In the genomic region with DNA sequence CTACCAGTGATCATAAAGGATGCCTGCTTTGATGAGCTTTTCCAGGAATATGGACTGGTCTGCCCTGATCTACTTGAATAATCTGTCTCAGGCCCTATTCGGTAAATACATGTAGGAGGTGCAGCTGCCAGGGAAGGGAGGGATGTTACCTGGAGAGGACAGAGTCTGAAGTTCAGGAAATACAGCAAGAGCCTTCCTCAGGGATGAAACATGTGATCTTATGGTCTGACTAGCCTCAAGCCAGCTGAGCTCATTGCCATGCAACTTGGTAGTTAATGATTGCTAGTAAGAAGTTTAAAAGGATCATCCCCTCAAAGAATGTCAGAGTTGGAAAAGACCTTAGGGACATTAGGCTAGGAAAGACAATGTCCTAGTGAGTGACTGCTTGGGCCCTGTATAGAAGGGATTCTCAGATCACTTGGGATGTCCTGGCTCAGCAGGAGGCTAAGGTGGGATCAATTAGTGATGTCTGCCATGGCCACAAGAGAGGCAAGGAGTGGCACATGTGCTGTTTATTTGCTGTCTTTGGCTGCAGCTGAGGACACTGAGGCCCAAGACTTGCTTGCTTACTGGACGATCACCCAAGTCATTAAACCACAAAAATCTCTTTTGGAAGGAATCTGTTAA, we compare ENCODE assay signal across 1 cellular context.
A peak's percentile ranks its signal among the peaks of the same experiment; 100 is the strongest.
TF ChIP-seq lines count a peak whose summit lies in the region.

No MANE protein-coding gene starts in this region.

TF ChIP-seq in HepG2, 621 proteins besides CTCF, POLR2A, EP300 and RAD21 (continued from another document):
- TF ChIP-seq ZFP41 (CRISPR knock-in tag; IDR thresholded peaks at IDR 0.05; ENCODE audit: borderline replicate concordance) (no peak), NBN (conservative IDR thresholded peaks at IDR 0.05) (no peak), PITX1 (CRISPR knock-in tag; IDR thresholded peaks at IDR 0.05) (peak; percentile 59; the same call in 1 of the 2 replicates), ELF1 (CRISPR knock-in tag; IDR thresholded peaks at IDR 0.05) (no peak)
- TF ChIP-seq, protein P1, sequence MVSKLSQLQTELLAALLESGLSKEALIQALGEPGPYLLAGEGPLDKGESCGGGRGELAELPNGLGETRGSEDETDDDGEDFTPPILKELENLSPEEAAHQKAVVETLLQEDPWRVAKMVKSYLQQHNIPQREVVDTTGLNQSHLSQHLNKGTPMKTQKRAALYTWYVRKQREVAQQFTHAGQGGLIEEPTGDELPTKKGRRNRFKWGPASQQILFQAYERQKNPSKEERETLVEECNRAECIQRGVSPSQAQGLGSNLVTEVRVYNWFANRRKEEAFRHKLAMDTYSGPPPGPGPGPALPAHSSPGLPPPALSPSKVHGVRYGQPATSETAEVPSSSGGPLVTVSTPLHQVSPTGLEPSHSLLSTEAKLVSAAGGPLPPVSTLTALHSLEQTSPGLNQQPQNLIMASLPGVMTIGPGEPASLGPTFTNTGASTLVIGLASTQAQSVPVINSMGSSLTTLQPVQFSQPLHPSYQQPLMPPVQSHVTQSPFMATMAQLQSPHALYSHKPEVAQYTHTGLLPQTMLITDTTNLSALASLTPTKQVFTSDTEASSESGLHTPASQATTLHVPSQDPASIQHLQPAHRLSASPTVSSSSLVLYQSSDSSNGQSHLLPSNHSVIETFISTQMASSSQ (IDR thresholded peaks at IDR 0.05; ENCODE audit: low read depth): peak; percentile 87
- TF ChIP-seq, protein P1 (CRISPR knock-in tag; IDR thresholded peaks at IDR 0.05; ENCODE audit: borderline replicate concordance): peak; percentile 82
- TF ChIP-seq, protein P2, sequence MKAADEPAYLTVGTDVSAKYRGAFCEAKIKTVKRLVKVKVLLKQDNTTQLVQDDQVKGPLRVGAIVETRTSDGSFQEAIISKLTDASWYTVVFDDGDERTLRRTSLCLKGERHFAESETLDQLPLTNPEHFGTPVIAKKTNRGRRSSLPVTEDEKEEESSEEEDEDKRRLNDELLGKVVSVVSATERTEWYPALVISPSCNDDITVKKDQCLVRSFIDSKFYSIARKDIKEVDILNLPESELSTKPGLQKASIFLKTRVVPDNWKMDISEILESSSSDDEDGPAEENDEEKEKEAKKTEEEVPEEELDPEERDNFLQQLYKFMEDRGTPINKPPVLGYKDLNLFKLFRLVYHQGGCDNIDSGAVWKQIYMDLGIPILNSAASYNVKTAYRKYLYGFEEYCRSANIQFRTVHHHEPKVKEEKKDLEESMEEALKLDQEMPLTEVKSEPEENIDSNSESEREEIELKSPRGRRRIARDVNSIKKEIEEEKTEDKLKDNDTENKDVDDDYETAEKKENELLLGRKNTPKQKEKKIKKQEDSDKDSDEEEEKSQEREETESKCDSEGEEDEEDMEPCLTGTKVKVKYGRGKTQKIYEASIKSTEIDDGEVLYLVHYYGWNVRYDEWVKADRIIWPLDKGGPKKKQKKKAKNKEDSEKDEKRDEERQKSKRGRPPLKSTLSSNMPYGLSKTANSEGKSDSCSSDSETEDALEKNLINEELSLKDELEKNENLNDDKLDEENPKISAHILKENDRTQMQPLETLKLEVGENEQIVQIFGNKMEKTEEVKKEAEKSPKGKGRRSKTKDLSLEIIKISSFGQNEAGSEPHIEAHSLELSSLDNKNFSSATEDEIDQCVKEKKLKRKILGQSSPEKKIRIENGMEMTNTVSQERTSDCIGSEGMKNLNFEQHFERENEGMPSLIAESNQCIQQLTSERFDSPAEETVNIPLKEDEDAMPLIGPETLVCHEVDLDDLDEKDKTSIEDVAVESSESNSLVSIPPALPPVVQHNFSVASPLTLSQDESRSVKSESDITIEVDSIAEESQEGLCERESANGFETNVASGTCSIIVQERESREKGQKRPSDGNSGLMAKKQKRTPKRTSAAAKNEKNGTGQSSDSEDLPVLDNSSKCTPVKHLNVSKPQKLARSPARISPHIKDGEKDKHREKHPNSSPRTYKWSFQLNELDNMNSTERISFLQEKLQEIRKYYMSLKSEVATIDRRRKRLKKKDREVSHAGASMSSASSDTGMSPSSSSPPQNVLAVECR (CRISPR knock-in tag; IDR thresholded peaks at IDR 0.05; ENCODE audit: borderline replicate concordance): peak; percentile 23; the same call in 1 of the 2 replicates
